ENCODE assay signal across 11 cellular contexts in genomic region chr9:71681708-71682268, GRCh38.
A peak's percentile ranks its signal among the peaks of the same experiment; 100 is the strongest.
DNase-seq lines count a peak whose midpoint lies in the region; ATAC-seq and TF ChIP-seq lines count a peak whose summit lies in the region.
"Had no signal": no experiment of that assay in that cellular context is flagged by ENCODE, and none has a peak within 500 bp of the region (broad histone marks: within the 10 kb centered on the region; RNA-seq: fewer than 3 reads in every experiment).

No MANE protein-coding gene starts in this region.

- peaks cover 65% of the 10 kb centered on the region for H3K4me1 ChIP-seq in RWPE2 (ENCODE audit: insufficient read depth, poor library complexity, severe bottlenecking)
- peaks cover 17% of the 10 kb centered on the region for H3K4me1 ChIP-seq in rectal smooth muscle tissue (ENCODE audit: control insufficient read depth, insufficient read depth, low read length)

- peak; percentile 50 for ATAC-seq in RWPE2 (ENCODE audit: low read depth)
- no peak for ATAC-seq in HG03196 (IDR thresholded peaks at IDR 0.05; ENCODE audit: unreplicated experiment)
- ATAC-seq in GM18867 (IDR thresholded peaks at IDR 0.05; ENCODE audit: unreplicated experiment) = no peak
- no peak for ATAC-seq in HG03135 (IDR thresholded peaks at IDR 0.05; ENCODE audit: unreplicated experiment)

- no peak for TF ChIP-seq CTCF in RWPE2 (IDR thresholded peaks at IDR 0.05; ENCODE audit: poor library complexity, severe bottlenecking)

- H3K9me3 ChIP-seq in RWPE2 (ENCODE audit: severe bottlenecking) = no peaks in the 10 kb centered on the region

- DNase-seq in EH (ENCODE audit: low read depth) (peak; percentile 85), RWPE2 (ENCODE audit: low spot score) (no peak), fibroblast of peridontal ligament (ENCODE audit: extremely low read depth) (peak; percentile 51), superior temporal gyrus (ENCODE audit: extremely low spot score) (no peak)
- DNase-seq: activated CD4-positive, alpha-beta T cell treated with anti-CD3 and anti-CD28 coated beads for 4 hours; GF-D8; NCI-H69 had no signal

- H3K36me3 ChIP-seq in RWPE2 (ENCODE audit: low read depth) (0 out of 2 replicates have a peak, but pooled peaks cover 3% of the 10 kb centered on the region), rectal smooth muscle tissue (ENCODE audit: control insufficient read depth, insufficient read depth, low read length) (peaks cover 7% of the 10 kb centered on the region)

- H3K27ac ChIP-seq in RWPE2 (ENCODE audit: poor library complexity, severe bottlenecking) (peak overlapping the region; percentile 92), rectal smooth muscle tissue (ENCODE audit: low read depth, low read length) (peak overlapping the region; percentile 2)

- H3K27me3 ChIP-seq in RWPE2 (ENCODE audit: insufficient read depth, poor library complexity, severe bottlenecking) (no peaks in the 10 kb centered on the region), rectal smooth muscle tissue (ENCODE audit: control insufficient read depth, insufficient read depth, low read length) (no peaks in the 10 kb centered on the region)

- H3K9ac ChIP-seq in rectal smooth muscle tissue (ENCODE audit: low read length) = no peak overlapping the region

- no peak overlapping the region for H3K4me3 ChIP-seq in RWPE2 (ENCODE audit: severe bottlenecking)
- H3K4me3 ChIP-seq in rectal smooth muscle tissue (ENCODE audit: low read length) = no peak overlapping the region

Comparison
In these comparisons a context has a peak if more than half of its experiments do, and no peak if none do; other contexts are left out.
1. DNase-seq: peak in EH (single experiment) and fibroblast of peridontal ligament (single experiment); none in RWPE2 (single experiment) and superior temporal gyrus (single experiment).